Comparison of ENCODE assay signal across 1 cellular context in genomic region chr22:41311487-41311886, GRCh38.
TF ChIP-seq lines count a peak whose summit lies in the region.

No MANE protein-coding gene starts in this region.

TF ChIP-seq in GM23338, 12 proteins besides CTCF, POLR2A, EP300 and RAD21 (continued from another document):
- no peak for TF ChIP-seq REST (IDR thresholded peaks at IDR 0.05; ENCODE audit: unreplicated experiment)
- no peak for TF ChIP-seq ZNF331 (CRISPR knock-in tag; IDR thresholded peaks at IDR 0.05; ENCODE audit: low read depth)
- no peak for TF ChIP-seq EZH2phosphoT487 (IDR thresholded peaks at IDR 0.05; ENCODE audit: unreplicated experiment)
- TF ChIP-seq ZNF462 (CRISPR knock-in tag; IDR thresholded peaks at IDR 0.05), result no peak
